Comparison of ENCODE assay signal across 8 cellular contexts in genomic region chr12:7016958-7017571, GRCh38. TPM values are rescaled to one million over a fixed set of nuclear protein-coding genes. Genes with fewer than 3 reads are reported as not detected.
A peak's percentile ranks its signal among the peaks of the same experiment; 100 is the strongest.
DNase-seq lines count a peak whose midpoint lies in the region; ATAC-seq and TF ChIP-seq lines count a peak whose summit lies in the region.

No MANE protein-coding gene starts in this region.

- H3K27ac ChIP-seq in SJCRH30 (no peak overlapping the region), psoas muscle (peak overlapping the region; percentile 94)

- peak in 1 of 2 experiments; percentile 22 for DNase-seq in SJCRH30
- DNase-seq in epithelial cell of esophagus (ENCODE audit: low read depth), result no peak
- no peak for DNase-seq in psoas muscle
- no peak for DNase-seq in COLO668 (lab: John Stamatoyannopoulos, UW; ENCODE audit: unreplicated experiment)
- DNase-seq in occipital lobe (lab: John Stamatoyannopoulos, UW), result no peak
- no peak for DNase-seq in activated CD8-positive, alpha-beta memory T cell treated with anti-CD3 and anti-CD28 coated beads for 24 hours

- H3K4me1 ChIP-seq in SJCRH30 (peaks cover 9% of the 10 kb centered on the region), psoas muscle (peaks cover 37% of the 10 kb centered on the region)

- no peak for TF ChIP-seq CTCF in GM12875 (IDR thresholded peaks at IDR 0.05; ENCODE audit: borderline replicate concordance, insufficient read depth, low read depth, low read length)
- TF ChIP-seq CTCF in epithelial cell of esophagus (IDR thresholded peaks at IDR 0.05; ENCODE audit: insufficient read depth, low read depth, low read length, missing control alignments), result no peak
- no peak for TF ChIP-seq CTCF in psoas muscle (IDR thresholded peaks at IDR 0.05)

- WGBS in psoas muscle, 3 donors, result 68 to 77% (median 68%) methylated on average over 6 of the region's 6 CpGs

- no peak for ATAC-seq in psoas muscle
- ATAC-seq in HG02884 (IDR thresholded peaks at IDR 0.05; ENCODE audit: unreplicated experiment), result no peak

- H3K27me3 ChIP-seq in SJCRH30, result no peaks in the 10 kb centered on the region
- H3K27me3 ChIP-seq in psoas muscle (ENCODE audit: insufficient read depth in 3 of 3, low read length in 2 of 3), result no peaks in the 10 kb centered on the region

- no peaks in the 10 kb centered on the region for H3K9me3 ChIP-seq in SJCRH30 (replicated peaks)
- H3K9me3 ChIP-seq in psoas muscle, result no peaks in the 10 kb centered on the region

- intact Hi-C loops in psoas muscle (cut with DNase I), result loop anchor here in 1 of 2 donors (5.0 kb wide), 1 partner anchor 50 kb away; no protein-coding TSS in a partner anchor

- H3K36me3 ChIP-seq in SJCRH30 (no peaks in the 10 kb centered on the region), psoas muscle (ENCODE audit: insufficient read depth in 1 of 2, low read depth in 1 of 2) (peaks cover 2 to 21% of the 10 kb centered on the region in 2 donors)

- peak overlapping the region; percentile 71 for H3K4me3 ChIP-seq in GM12875 (ENCODE audit: low read depth, low read length)
- H3K4me3 ChIP-seq in SJCRH30, result peak overlapping the region; percentile 89
- peak overlapping the region; percentile 91 for H3K4me3 ChIP-seq in epithelial cell of esophagus (ENCODE audit: low read length)
- H3K4me3 ChIP-seq in psoas muscle, result peak overlapping the region; percentile 97

RNA-seq across cellular contexts. Expression of gene LPCAT3, which starts 1.2 kb away (rescaled TPM):
- 19.6 and 19.9 TPM in 2 replicates for total RNA-seq in SJCRH30 (2014; rRNA removed; shearing (Covaris generic))
- total RNA-seq in psoas muscle (10 to 100 TPM; 24.0 to 56.5 (median 41.6) TPM), occipital lobe (6.6 TPM)
- 10 to 100 TPM; 13.9 to 26.2 (median 17.4) TPM for polyA plus RNA-seq in psoas muscle

RNA-seq across cellular contexts. Expression of gene C1S, which starts 43.5 kb away (rescaled TPM):
- 0.61 TPM in 1 of 2 replicates, not detected in the other for total RNA-seq in SJCRH30 (2014; rRNA removed; shearing (Covaris generic))
- total RNA-seq in psoas muscle (10 to 100 TPM; 49.0 to 98.5 (median 75.6) TPM), occipital lobe (10.8 TPM)
- 10 to 100 TPM; 35.9 to 44.4 (median 38.2) TPM for polyA plus RNA-seq in psoas muscle

RNA-seq across cellular contexts. Expression of gene EMG1, which starts 46.4 kb away (rescaled TPM):
- total RNA-seq in SJCRH30 (2014; rRNA removed; shearing (Covaris generic)), result 54.9 and 57.7 TPM in 2 replicates
- total RNA-seq in psoas muscle (10 to 100 TPM; 30.1 to 59.4 (median 44.8) TPM), occipital lobe (26.0 TPM)
- polyA plus RNA-seq in psoas muscle, result 10 to 100 TPM; 26.6 to 66.5 (median 50.4) TPM

RNA-seq across cellular contexts. Expression of gene PHB2, which starts 46.6 kb away (rescaled TPM):
- 310 and 322 TPM in 2 replicates for total RNA-seq in SJCRH30 (2014; rRNA removed; shearing (Covaris generic))
- total RNA-seq in psoas muscle (100 to 1,000 TPM; 137 to 278 (median 180) TPM), occipital lobe (102 TPM)
- polyA plus RNA-seq in psoas muscle, result 100 to 1,000 TPM; 176 to 381 (median 208) TPM
